In the genomic region with DNA sequence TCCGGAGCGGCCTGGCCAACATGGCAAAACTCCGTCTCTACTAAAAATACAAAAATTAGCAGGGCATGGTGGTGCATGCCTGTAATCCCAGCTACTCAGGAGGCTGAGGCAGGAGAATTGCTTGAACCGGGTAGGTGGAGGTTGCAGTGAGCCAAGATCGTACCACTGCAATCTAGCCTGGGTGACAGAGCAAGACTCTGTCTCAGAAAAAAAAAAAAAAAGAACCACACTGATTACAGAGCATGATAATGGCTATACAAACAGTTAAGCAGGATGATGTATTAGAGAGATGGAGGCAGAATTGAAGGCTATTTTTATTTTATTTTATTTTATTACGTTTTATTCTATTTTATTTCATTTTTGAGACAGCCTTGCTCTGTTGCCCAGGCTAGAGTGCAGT, we compare ENCODE assay signal across 4 cellular contexts. TPM values are rescaled to one million over a fixed set of nuclear protein-coding genes. Genes with fewer than 3 reads are reported as not detected.
"Had no signal": no experiment of that assay in that cellular context is flagged by ENCODE, and none has a peak within 500 bp of the region (broad histone marks: within the 10 kb centered on the region; RNA-seq: fewer than 3 reads in every experiment).

No MANE protein-coding gene starts in this region.

RNA-seq across cellular contexts. Expression of a gene that starts 9.8 kb away (rescaled TPM):
- total RNA-seq: LHCN-M2, M059J, MCF 10A, NCI-H460 had no signal

RNA-seq across cellular contexts. Expression of a gene that starts 15.2 kb away (rescaled TPM):
- total RNA-seq: MCF 10A had no signal

RNA-seq across cellular contexts. Expression of a gene that starts 35.3 kb away (rescaled TPM):
- total RNA-seq: NCI-H460 had no signal
